Comparison of ENCODE assay signal across 11 cellular contexts in the genomic region with DNA sequence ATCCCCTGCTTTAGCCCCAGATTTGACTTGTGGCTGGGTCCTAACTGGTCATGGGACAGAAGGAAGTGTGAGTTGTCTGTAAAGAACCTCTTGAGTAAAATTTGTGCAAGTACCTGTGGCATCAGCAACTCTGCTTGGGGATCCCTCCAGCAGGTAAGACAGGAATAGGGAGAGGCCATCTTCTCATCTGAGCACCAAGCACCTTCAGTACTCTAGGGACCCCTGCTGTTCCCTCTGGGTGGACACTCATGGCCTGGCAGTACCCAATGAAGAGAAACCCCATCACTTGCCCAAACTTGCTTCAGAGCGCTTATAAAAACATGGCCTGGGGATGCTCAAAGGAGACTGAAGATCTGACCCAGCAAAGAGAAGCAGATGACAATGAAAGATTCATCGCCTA.
DNase-seq lines count a peak whose midpoint lies in the region; ATAC-seq and TF ChIP-seq lines count a peak whose summit lies in the region.
"Had no signal": no experiment of that assay in that cellular context is flagged by ENCODE, and none has a peak within 500 bp of the region (broad histone marks: within the 10 kb centered on the region; RNA-seq: fewer than 3 reads in every experiment).

No MANE protein-coding gene starts in this region.

- peaks cover 12% of the 10 kb centered on the region for H3K27me3 Mint-ChIP-seq in type B pancreatic cell
- H3K27me3 Mint-ChIP-seq in effector memory CD8-positive, alpha-beta T cell = peaks cover 38 to 39% of the 10 kb centered on the region in 2 donors

- H4K20me1 ChIP-seq in PC-3 (ENCODE audit: low read length) = no peaks in the 10 kb centered on the region

- ATAC-seq in PC-3 (peak; percentile 67), esophagus mucosa (peak; percentile 62)
- ATAC-seq in effector memory CD8-positive, alpha-beta T cell (replicated peaks) = no peak

- H3K36me3 ChIP-seq in cardiac muscle cell (no peaks in the 10 kb centered on the region), PC-3 (ENCODE audit: low read depth, low read length) (no peaks in the 10 kb centered on the region), left ventricle myocardium inferior (no peaks in the 10 kb centered on the region)
- H3K36me3 ChIP-seq: spleen had no signal

- peaks cover 9% of the 10 kb centered on the region for H3K4me1 Mint-ChIP-seq in type B pancreatic cell (ENCODE audit: unreplicated experiment)
- H3K4me1 Mint-ChIP-seq in effector memory CD8-positive, alpha-beta T cell (ENCODE audit: low read depth in 2 of 2) = no peaks in the 10 kb centered on the region

- H3K4me3 Mint-ChIP-seq in type B pancreatic cell = no peak overlapping the region
- H3K4me3 Mint-ChIP-seq in effector memory CD8-positive, alpha-beta T cell = no peak overlapping the region

- H3K4me2 ChIP-seq in PC-3 (ENCODE audit: low read length) = no peak overlapping the region

- H3K27me3 ChIP-seq in cardiac muscle cell (no peaks in the 10 kb centered on the region), PC-3 (ENCODE audit: low read length) (no peaks in the 10 kb centered on the region), left ventricle myocardium inferior (ENCODE audit: low read depth) (peaks cover 21% of the 10 kb centered on the region)
- H3K27me3 ChIP-seq: spleen had no signal

- H3K9me2 ChIP-seq in PC-3 (replicated peaks; ENCODE audit: low read length) = no peaks in the 10 kb centered on the region

- H3K4me1 ChIP-seq in cardiac muscle cell (ENCODE audit: low read depth) = no peaks in the 10 kb centered on the region
- H3K4me1 ChIP-seq in PC-3 (ENCODE audit: insufficient read depth, low read length) = peaks cover 13% of the 10 kb centered on the region
- H3K4me1 ChIP-seq in left ventricle myocardium inferior = no peaks in the 10 kb centered on the region
- H3K4me1 ChIP-seq: spleen had no signal

- CTCF ChIA-PET in PC-3 (lab: Charles Lee) = interaction anchor here (0.6 kb wide), 1 partner anchor 596 kb away, joined by 5 read pairs; no protein-coding TSS in a partner anchor

- no peaks in the 10 kb centered on the region for H3K79me2 ChIP-seq in PC-3 (ENCODE audit: low read length)

- H3K27ac ChIP-seq in cardiac muscle cell (no peak overlapping the region), PC-3 (ENCODE audit: low read length) (no peak overlapping the region), left ventricle myocardium inferior (replicated peaks) (no peak overlapping the region)
- H3K27ac ChIP-seq: spleen had no signal

- H3K4me3 ChIP-seq in cardiac muscle cell (no peak overlapping the region), PC-3 (ENCODE audit: low read length) (no peak overlapping the region), left ventricle myocardium inferior (no peak overlapping the region)
- H3K4me3 ChIP-seq: spleen had no signal

- DNase-seq in cardiac muscle cell (ENCODE audit: low read depth in 1 of 2, low spot score in 1 of 2) (peak; percentile 11 to 23), cardiac septum (ENCODE audit: low spot score) (no peak), PC-3 (peak; percentile 39), type B pancreatic cell (ENCODE audit: extremely low spot score, unreplicated experiment) (no peak), 8988T (no peak), left ventricle myocardium inferior (no peak)
- DNase-seq in effector memory CD8-positive, alpha-beta T cell = no peak
- DNase-seq: aorta, NCI-H2029 treated with DMSO at 0.1 percent for 48 hours, spleen had no signal

- intact Hi-C loops in cardiac septum (cut with DNase I) (no loop called here), PC-3 (cut with micrococcal nuclease) (loop anchor here (5.0 kb wide), 4 partner anchors 80 to 265 kb away; no protein-coding TSS in a partner anchor), left ventricle myocardium inferior (cut with micrococcal nuclease) (no loop called here)

- H3K9me3 Mint-ChIP-seq in type B pancreatic cell = no peaks in the 10 kb centered on the region
- H3K9me3 Mint-ChIP-seq in effector memory CD8-positive, alpha-beta T cell = no peaks in the 10 kb centered on the region

- no peaks in the 10 kb centered on the region for H3F3A ChIP-seq in PC-3 (ENCODE audit: low read length, unreplicated experiment)

- H3K9me3 ChIP-seq in cardiac muscle cell (ENCODE audit: low read depth) = no peaks in the 10 kb centered on the region
- no peaks in the 10 kb centered on the region for H3K9me3 ChIP-seq in PC-3 (ENCODE audit: low read length)
- H3K9me3 ChIP-seq in left ventricle myocardium inferior (replicated peaks) = no peaks in the 10 kb centered on the region
- H3K9me3 ChIP-seq: spleen had no signal

- POLR2A ChIA-PET in PC-3 (lab: Charles Lee; ENCODE audit: unreplicated experiment) = no interaction called here

- TF ChIP-seq CTCF in cardiac muscle cell (IDR thresholded peaks at IDR 0.05; ENCODE audit: low read depth, low read length) (peak; percentile 26), PC-3 (conservative IDR thresholded peaks at IDR 0.05; ENCODE audit: low read depth, low read length) (peak; percentile 57), type B pancreatic cell (conservative IDR thresholded peaks at IDR 0.05) (no peak), left ventricle myocardium inferior (IDR thresholded peaks at IDR 0.05; ENCODE audit: borderline replicate concordance) (no peak)

- H2AFZ ChIP-seq in PC-3 (ENCODE audit: low read length) = no peak overlapping the region

- no peaks in the 10 kb centered on the region for H3K36me3 Mint-ChIP-seq in type B pancreatic cell
- H3K36me3 Mint-ChIP-seq in effector memory CD8-positive, alpha-beta T cell (ENCODE audit: insufficient read depth) = no peaks in the 10 kb centered on the region

- BruUV-seq in PC-3 (replicated peaks; lab: Mats Ljungman, UMichigan) = no TSS peak

- H3K27ac Mint-ChIP-seq in type B pancreatic cell = peak overlapping the region; percentile 9
- no peak overlapping the region for H3K27ac Mint-ChIP-seq in effector memory CD8-positive, alpha-beta T cell

- H3K9ac ChIP-seq in PC-3 (ENCODE audit: low read length) = no peak overlapping the region

Comparison
In these comparisons a context has a peak if more than half of its experiments do, and no peak if none do; other contexts are left out.
1. DNase-seq: peak in cardiac muscle cell (2 of 2) and PC-3 (single experiment); none in cardiac septum (single experiment), type B pancreatic cell (single experiment), effector memory CD8-positive, alpha-beta T cell (0 of 3), 8988T (single experiment) and left ventricle myocardium inferior (single experiment).
2. CTCF ChIP-seq: peak in cardiac muscle cell (single experiment) and PC-3 (single experiment); none in type B pancreatic cell (single experiment) and left ventricle myocardium inferior (single experiment).